In genomic region chr12:132953163-132953425, GRCh38 we compare ENCODE assay signal across 24 cellular contexts.
"Had no signal": no experiment of that assay in that cellular context is flagged by ENCODE, and none has a peak within 500 bp of the region (broad histone marks: within the 10 kb centered on the region; RNA-seq: fewer than 3 reads in every experiment).

No MANE protein-coding gene starts in this region.

- H3K4me3 Mint-ChIP-seq: mesothelial cell of epicardium; natural killer cell treated with Interleukin-12 subunit alpha and Interleukin-12 subunit beta and Interleukin-15 and Interleukin-18, amount 100 ng/mL, for 72 hours; stimulated activated naive B cell treated with anti-CD40 and anti-IgM and Interleukin-4, amounts not matched to agents 10 μg/mL and 1 μg/mL and 100 μg/mL, for 72 hours had no signal

- H3K27me3 Mint-ChIP-seq: naive thymus-derived CD4-positive, alpha-beta T cell; natural killer cell treated with Interleukin-12 subunit alpha and Interleukin-12 subunit beta and Interleukin-15 and Interleukin-18, amount 100 ng/mL, for 72 hours; stimulated activated naive B cell treated with anti-CD40 and anti-IgM and Interleukin-4, amounts not matched to agents 10 μg/mL and 1 μg/mL and 100 μg/mL, for 72 hours had no signal

- H3K27ac Mint-ChIP-seq: mesothelial cell of epicardium; natural killer cell treated with Interleukin-12 subunit alpha and Interleukin-12 subunit beta and Interleukin-15 and Interleukin-18, amount 100 ng/mL, for 72 hours; stimulated activated naive B cell treated with anti-CD40 and anti-IgM and Interleukin-4, amounts not matched to agents 10 μg/mL and 1 μg/mL and 100 μg/mL, for 72 hours had no signal

- DNase-seq: hypothalamus; immature natural killer cell; kidney; left colon; left lung; lower lobe of right lung; mammary epithelial cell; mesenchymal stem cell; naive thymus-derived CD4-positive, alpha-beta T cell; pancreas; right lobe of liver; stimulated activated CD4-positive, alpha-beta T cell treated with anti-CD3 and anti-CD28 coated beads, Interleukin-12 subunit alpha, Interleukin-12 subunit beta, amount 100 ng/mL, for 4 hours; stimulated activated CD4-positive, alpha-beta T cell treated with anti-CD3 and anti-CD28 coated beads, Interleukin-15, amount 100 ng/mL, for 24 hours; stimulated activated CD4-positive, alpha-beta T cell treated with anti-CD3 and anti-CD28 coated beads, Interleukin-2, amount 100 ng/mL, for 24 hours; stimulated activated CD4-positive, alpha-beta T cell treated with anti-CD3 and anti-CD28 coated beads, Interleukin-4, amount 100 ng/mL, for 1 hour; stimulated activated naive B cell treated with anti-CD40 and anti-IgM and Interleukin-4, amounts not matched to agents 10 μg/mL and 1 μg/mL and 100 μg/mL, for 72 hours; stimulated activated naive CD8-positive, alpha-beta T cell treated with anti-CD3 and anti-CD28 coated beads, Interleukin-15, Interleukin-2, amounts not matched to agents 100 U/mL and 50 U/mL, for 24 hours; stomach; testis; thyroid gland; transverse colon; upper lobe of left lung had no signal
